Comparison of ENCODE assay signal across 1 cellular context in the genomic region with DNA sequence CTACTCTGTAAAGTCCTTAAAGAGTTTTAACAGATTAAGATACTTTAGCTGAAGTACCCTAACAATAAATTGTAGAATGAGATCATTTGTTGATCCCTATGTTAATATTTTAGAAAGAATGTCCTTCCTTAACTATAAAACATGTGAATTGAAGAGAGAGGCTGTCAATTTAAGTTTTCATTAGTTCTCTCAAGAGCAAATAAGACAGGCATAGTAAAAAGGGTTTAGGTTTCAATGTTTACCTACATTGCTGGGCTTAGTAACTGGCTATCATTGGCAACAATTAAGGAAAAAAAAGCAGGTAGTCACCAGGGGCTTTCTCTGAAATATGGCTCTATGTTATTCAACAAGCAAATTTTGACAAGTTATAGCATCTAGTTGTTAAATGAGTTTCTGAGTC.
TF ChIP-seq lines count a peak whose summit lies in the region.

No MANE protein-coding gene starts in this region.

TF ChIP-seq in HEK293, 187 proteins besides CTCF, POLR2A, EP300 and RAD21:
- TF ChIP-seq, protein P1, sequence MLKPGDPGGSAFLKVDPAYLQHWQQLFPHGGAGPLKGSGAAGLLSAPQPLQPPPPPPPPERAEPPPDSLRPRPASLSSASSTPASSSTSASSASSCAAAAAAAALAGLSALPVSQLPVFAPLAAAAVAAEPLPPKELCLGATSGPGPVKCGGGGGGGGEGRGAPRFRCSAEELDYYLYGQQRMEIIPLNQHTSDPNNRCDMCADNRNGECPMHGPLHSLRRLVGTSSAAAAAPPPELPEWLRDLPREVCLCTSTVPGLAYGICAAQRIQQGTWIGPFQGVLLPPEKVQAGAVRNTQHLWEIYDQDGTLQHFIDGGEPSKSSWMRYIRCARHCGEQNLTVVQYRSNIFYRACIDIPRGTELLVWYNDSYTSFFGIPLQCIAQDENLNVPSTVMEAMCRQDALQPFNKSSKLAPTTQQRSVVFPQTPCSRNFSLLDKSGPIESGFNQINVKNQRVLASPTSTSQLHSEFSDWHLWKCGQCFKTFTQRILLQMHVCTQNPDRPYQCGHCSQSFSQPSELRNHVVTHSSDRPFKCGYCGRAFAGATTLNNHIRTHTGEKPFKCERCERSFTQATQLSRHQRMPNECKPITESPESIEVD (tag by site-specific recombination; IDR thresholded peaks at IDR 0.05) = peak; percentile 94
- no peak for TF ChIP-seq ZFHX2 (tag by site-specific recombination; conservative IDR thresholded peaks at IDR 0.05)
- TF ChIP-seq SCRT1 (tag by site-specific recombination; IDR thresholded peaks at IDR 0.05; ENCODE audit: borderline replicate concordance) = peak; percentile 23; the same call in 1 of the 2 replicates
- no peak for TF ChIP-seq ZNF350 (tag by site-specific recombination; IDR thresholded peaks at IDR 0.05)
- TF ChIP-seq ZNF596 (tag by site-specific recombination; IDR thresholded peaks at IDR 0.05) = 0 out of 2 replicates have a peak, but pooled peaks have one; percentile 26
- TF ChIP-seq OSR2 (tag by site-specific recombination; IDR thresholded peaks at IDR 0.05) = peak; percentile 74; the same call in 1 of the 2 replicates
- TF ChIP-seq ZNF843 (tag by site-specific recombination; IDR thresholded peaks at IDR 0.05) = 0 out of 2 replicates have a peak, but pooled peaks have one; percentile 49
- TF ChIP-seq FEZF1 (tag by site-specific recombination; IDR thresholded peaks at IDR 0.05) = peak; percentile 33; the same call in 1 of the 2 replicates
